ENCODE assay signal across 8 cellular contexts in genomic region chr3:36792342-36792741, GRCh38. TPM values are rescaled to one million over a fixed set of nuclear protein-coding genes. Genes with fewer than 3 reads are reported as not detected.
DNase-seq lines count a peak whose midpoint lies in the region; ATAC-seq and TF ChIP-seq lines count a peak whose summit lies in the region.

No MANE protein-coding gene starts in this region.

- peak; percentile 75 for ATAC-seq in HG02759 (IDR thresholded peaks at IDR 0.05; ENCODE audit: unreplicated experiment)
- peak; percentile 78 for ATAC-seq in RWPE2 (ENCODE audit: low read depth)

- H3K4me3 Mint-ChIP-seq in glutamatergic neuron (ENCODE audit: unreplicated experiment): no peak overlapping the region

- WGBS in tibial nerve, 2 donors: 70 to 71% methylated on average over 4 of the region's 4 CpGs

- no peaks in the 10 kb centered on the region for H3K36me3 Mint-ChIP-seq in glutamatergic neuron (ENCODE audit: unreplicated experiment)

- H3K36me3 ChIP-seq in RWPE2 (ENCODE audit: low read depth) (no peaks in the 10 kb centered on the region), tibial nerve (no peaks in the 10 kb centered on the region)

- H3K27ac Mint-ChIP-seq in glutamatergic neuron (ENCODE audit: unreplicated experiment): no peak overlapping the region

- TF ChIP-seq CTCF in RWPE2 (IDR thresholded peaks at IDR 0.05; ENCODE audit: poor library complexity, severe bottlenecking) (peak; percentile 30), glutamatergic neuron (IDR thresholded peaks at IDR 0.05; ENCODE audit: partially characterized antibody, unreplicated experiment) (peak; percentile 16), tibial nerve (IDR thresholded peaks at IDR 0.05) (no peak)

- no peak for TF ChIP-seq EP300 in tibial nerve (IDR thresholded peaks at IDR 0.05)

- no peak overlapping the region for H3K4me3 ChIP-seq in RWPE2 (ENCODE audit: severe bottlenecking)
- no peak overlapping the region for H3K4me3 ChIP-seq in tibial nerve

- H3K27me3 ChIP-seq in RWPE2 (ENCODE audit: insufficient read depth, poor library complexity, severe bottlenecking) (no peaks in the 10 kb centered on the region), tibial nerve (no peaks in the 10 kb centered on the region)

- H3K4me1 ChIP-seq in RWPE2 (ENCODE audit: insufficient read depth, poor library complexity, severe bottlenecking) (no peaks in the 10 kb centered on the region), tibial nerve (peaks cover 0 to 11% (median 0%) of the 10 kb centered on the region in 4 donors)

- DNase-seq in NCI-H748 (lab: John Stamatoyannopoulos, UW; ENCODE audit: unreplicated experiment): peak; percentile 30
- DNase-seq in NCI-H748 treated with DMSO at 0.1 percent for 48 hours (lab: John Stamatoyannopoulos, UW): no peak
- DNase-seq in RWPE2 (ENCODE audit: low spot score): no peak
- DNase-seq in glutamatergic neuron: peak; percentile 40
- DNase-seq in kidney glomerular epithelial cell (lab: John Stamatoyannopoulos, UW): no peak
- no peak for DNase-seq in tibial nerve (ENCODE audit: low spot score in 2 of 2)
- no peak for DNase-seq in NOMO-1 (lab: John Stamatoyannopoulos, UW; ENCODE audit: unreplicated experiment in 2 of 2)

- H3K9me3 ChIP-seq in RWPE2 (ENCODE audit: severe bottlenecking) (no peaks in the 10 kb centered on the region), tibial nerve (no peaks in the 10 kb centered on the region)

- H3K27ac ChIP-seq in RWPE2 (ENCODE audit: poor library complexity, severe bottlenecking): no peak overlapping the region
- H3K27ac ChIP-seq in tibial nerve: peak overlapping the region in 1 of 4 donors; percentile 67

- TF ChIP-seq POLR2A in tibial nerve (IDR thresholded peaks at IDR 0.05): no peak

- H3K4me1 Mint-ChIP-seq in glutamatergic neuron (ENCODE audit: low read depth, unreplicated experiment): no peaks in the 10 kb centered on the region

- H3K27me3 Mint-ChIP-seq in glutamatergic neuron (ENCODE audit: unreplicated experiment): peaks cover 5% of the 10 kb centered on the region

- peaks cover 2% of the 10 kb centered on the region for H3K9me3 Mint-ChIP-seq in glutamatergic neuron (ENCODE audit: unreplicated experiment)

RNA-seq across cellular contexts. Expression of gene DCLK3, which starts 28.0 kb away (rescaled TPM):
- total RNA-seq in glutamatergic neuron (ENCODE audit: unreplicated experiment): not detected
- total RNA-seq in tibial nerve: 10 to 100 TPM; 15.0 to 37.3 (median 32.0) TPM

Comparison
In these comparisons a context has a peak if more than half of its experiments do, and no peak if none do; other contexts are left out.
1. DNase-seq: peak in NCI-H748 (single experiment) and glutamatergic neuron (single experiment); none in NCI-H748 treated with DMSO at 0.1 percent for 48 hours (single experiment), RWPE2 (single experiment), kidney glomerular epithelial cell (single experiment), tibial nerve (0 of 2) and NOMO-1 (0 of 2).
2. CTCF ChIP-seq: peak in RWPE2 (single experiment) and glutamatergic neuron (single experiment); none in tibial nerve (0 of 5).
3. RNA of gene DCLK3, which starts 28.0 kb away (total RNA-seq): 15.0 to 37.3 TPM in tibial nerve; not detected in glutamatergic neuron (single experiment); every median in the first group is over 10 times any median in the second.